ENCODE assay signal across 11 cellular contexts in the genomic region with DNA sequence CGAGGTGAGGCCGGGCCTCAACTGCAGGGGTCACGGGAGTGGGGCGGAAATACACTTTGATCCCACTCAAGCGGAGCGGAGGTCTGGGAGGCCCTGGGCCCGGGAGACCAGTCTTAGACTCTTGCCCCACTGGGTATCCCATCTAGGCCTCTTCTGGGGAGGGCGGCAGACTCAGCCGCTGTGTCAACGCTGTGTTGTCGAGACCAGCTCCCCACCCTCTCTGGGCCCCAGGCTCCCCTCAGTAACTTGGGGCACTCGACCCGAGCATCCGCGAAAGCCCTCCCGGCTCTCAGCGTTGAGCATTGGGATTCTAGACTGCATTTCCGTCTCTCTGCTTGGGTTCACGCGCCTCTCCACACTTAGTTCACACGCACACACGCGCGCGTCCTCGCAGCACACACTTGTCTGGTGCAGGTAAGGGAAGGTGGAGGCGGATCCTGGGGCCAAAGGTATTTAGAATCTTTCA. TPM values are rescaled to one million over a fixed set of nuclear protein-coding genes. Genes with fewer than 3 reads are reported as not detected.
DNase-seq lines count a peak whose midpoint lies in the region; ATAC-seq and TF ChIP-seq lines count a peak whose summit lies in the region.
"Had no signal": no experiment of that assay in that cellular context is flagged by ENCODE, and none has a peak within 500 bp of the region (broad histone marks: within the 10 kb centered on the region; RNA-seq: fewer than 3 reads in every experiment).

No MANE protein-coding gene starts in this region.

- H3K36me3 ChIP-seq in CD4-positive, CD25-positive, alpha-beta regulatory T cell (ENCODE audit: control insufficient read depth, insufficient read depth, low read length) = no peaks in the 10 kb centered on the region
- peaks cover 8% of the 10 kb centered on the region for H3K36me3 ChIP-seq in HAP-1 (replicated peaks)

- peak overlapping the region; percentile 21 to 83 (median 70) for H3K4me3 Mint-ChIP-seq in CD4-positive, CD25-positive, alpha-beta regulatory T cell
- H3K4me3 Mint-ChIP-seq in chondrocyte (ENCODE audit: unreplicated experiment) = peak overlapping the region; percentile 16
- peak overlapping the region; percentile 23 to 86 (median 70) for H3K4me3 Mint-ChIP-seq in naive thymus-derived CD8-positive, alpha-beta T cell

- H3K4me1 ChIP-seq in CD4-positive, CD25-positive, alpha-beta regulatory T cell (ENCODE audit: control insufficient read depth, insufficient read depth, low read length, poor library complexity, severe bottlenecking) = peaks cover 68% of the 10 kb centered on the region
- peaks cover 8% of the 10 kb centered on the region for H3K4me1 ChIP-seq in HAP-1

- peaks cover 0 to 16% of the 10 kb centered on the region in 2 experiments for H3K9me3 ChIP-seq in CD4-positive, CD25-positive, alpha-beta regulatory T cell (ENCODE audit: control insufficient read depth in 2 of 2, low read length in 2 of 2)
- peaks cover 10% of the 10 kb centered on the region; the same call in 1 of the 2 replicates for H3K9me3 ChIP-seq in HAP-1

- peaks cover 7 to 72% (median 29%) of the 10 kb centered on the region in 4 donors for H3K4me1 Mint-ChIP-seq in CD4-positive, CD25-positive, alpha-beta regulatory T cell
- H3K4me1 Mint-ChIP-seq in chondrocyte (ENCODE audit: low read depth) = peaks cover 30% of the 10 kb centered on the region
- H3K4me1 Mint-ChIP-seq in naive thymus-derived CD8-positive, alpha-beta T cell = peaks cover 17 to 74% (median 57%) of the 10 kb centered on the region in 4 donors

- ATAC-seq in CD4-positive, CD25-positive, alpha-beta regulatory T cell (ENCODE audit: low read depth in 2 of 2) = no peak
- ATAC-seq in naive thymus-derived CD8-positive, alpha-beta T cell = no peak
- ATAC-seq in GM18873 (IDR thresholded peaks at IDR 0.05; ENCODE audit: low FRiP score, unreplicated experiment) = no peak

- POLR2A ChIA-PET in naive thymus-derived CD8-positive, alpha-beta T cell (lab: Charles Lee) = no interaction called here

- no peak for TF ChIP-seq CTCF in chondrocyte (IDR thresholded peaks at IDR 0.05)

- H3K27me3 ChIP-seq in CD4-positive, CD25-positive, alpha-beta regulatory T cell (ENCODE audit: control insufficient read depth, insufficient read depth, low read length) = peaks cover 41% of the 10 kb centered on the region
- no peaks in the 10 kb centered on the region for H3K27me3 ChIP-seq in HAP-1 (ENCODE audit: low read depth)

- H3K27ac ChIP-seq in CD4-positive, CD25-positive, alpha-beta regulatory T cell (ENCODE audit: insufficient read depth, low read length, poor library complexity, severe bottlenecking) = no peak overlapping the region
- H3K27ac ChIP-seq: epithelial cell of prostate, RWPE1 had no signal

- no peak overlapping the region for H3K27ac Mint-ChIP-seq in CD4-positive, CD25-positive, alpha-beta regulatory T cell
- no peak overlapping the region for H3K27ac Mint-ChIP-seq in chondrocyte (ENCODE audit: unreplicated experiment)
- peak overlapping the region in 1 of 10 donors; percentile 80 for H3K27ac Mint-ChIP-seq in naive thymus-derived CD8-positive, alpha-beta T cell

- H3K4me3 ChIP-seq in CD4-positive, CD25-positive, alpha-beta regulatory T cell (ENCODE audit: low read depth, low read length) = no peak overlapping the region
- H3K4me3 ChIP-seq in HAP-1 = peak overlapping the region; percentile 76

- no peaks in the 10 kb centered on the region for H3K36me3 Mint-ChIP-seq in CD4-positive, CD25-positive, alpha-beta regulatory T cell
- H3K36me3 Mint-ChIP-seq in chondrocyte (ENCODE audit: low read depth) = peaks cover 2% of the 10 kb centered on the region
- H3K36me3 Mint-ChIP-seq in naive thymus-derived CD8-positive, alpha-beta T cell = peaks cover 4 to 23% (median 18%) of the 10 kb centered on the region in 3 donors

- DNase-seq in CD4-positive, CD25-positive, alpha-beta regulatory T cell = no peak
- DNase-seq in HAP-1 (ENCODE audit: low spot score in 2 of 2) = no peak
- DNase-seq in chondrocyte (ENCODE audit: low spot score) = no peak
- DNase-seq in naive thymus-derived CD8-positive, alpha-beta T cell = no peak
- no peak for DNase-seq in head of caudate nucleus
- DNase-seq in HT-29 (ENCODE audit: low spot score) = no peak
- no peak for DNase-seq in SKM-1 (lab: John Stamatoyannopoulos, UW; ENCODE audit: unreplicated experiment)
- DNase-seq: NCI-H446 had no signal

- H3K27me3 Mint-ChIP-seq in CD4-positive, CD25-positive, alpha-beta regulatory T cell = peaks cover 86% of the 10 kb centered on the region
- peaks cover 42% of the 10 kb centered on the region for H3K27me3 Mint-ChIP-seq in chondrocyte (ENCODE audit: low read depth)
- peaks cover 50 to 91% (median 63%) of the 10 kb centered on the region in 5 donors for H3K27me3 Mint-ChIP-seq in naive thymus-derived CD8-positive, alpha-beta T cell

- peaks cover 0 to 17% (median 0%) of the 10 kb centered on the region in 7 donors for H3K9me3 Mint-ChIP-seq in CD4-positive, CD25-positive, alpha-beta regulatory T cell
- no peaks in the 10 kb centered on the region for H3K9me3 Mint-ChIP-seq in chondrocyte (ENCODE audit: low read depth)
- H3K9me3 Mint-ChIP-seq in naive thymus-derived CD8-positive, alpha-beta T cell = peaks cover 0 to 24% (median 16%) of the 10 kb centered on the region in 9 donors

- in situ Hi-C loops in HAP-1 (cut with MboI; ENCODE audit: low sequenced_read_pairs) = loop anchor here (10.0 kb wide), 2 partner anchors 278 to 808 kb away; no protein-coding TSS in a partner anchor

- intact Hi-C loops in head of caudate nucleus (cut with DNase I) = no loop called here

RNA-seq across cellular contexts. Expression of a gene that starts 1.7 kb away (rescaled TPM):
- not detected for total RNA-seq in CD4-positive, CD25-positive, alpha-beta regulatory T cell
- polyA plus RNA-seq in CD4-positive, CD25-positive, alpha-beta regulatory T cell = not detected
- 2.4 to 4.9 TPM (median 3.4 TPM) in 3 replicates for total RNA-seq in chondrocyte
- not detected for total RNA-seq in naive thymus-derived CD8-positive, alpha-beta T cell
- not detected for polyA plus RNA-seq in naive thymus-derived CD8-positive, alpha-beta T cell
- 0.05 TPM in 1 of 2 replicates, not detected in the other for total RNA-seq in HT-29 (2014; rRNA removed; shearing (Covaris generic))

RNA-seq across cellular contexts. Expression of a gene that starts 58.5 kb away (rescaled TPM):
- 7.5 TPM for total RNA-seq in CD4-positive, CD25-positive, alpha-beta regulatory T cell
- 10 to 100 TPM; 12.2 to 18.2 (median 16.2) TPM for polyA plus RNA-seq in CD4-positive, CD25-positive, alpha-beta regulatory T cell
- 11.3 to 14.6 TPM (median 13.8 TPM) in 3 replicates for total RNA-seq in chondrocyte
- 10 to 100 TPM; 13.8 to 14.5 TPM for total RNA-seq in naive thymus-derived CD8-positive, alpha-beta T cell
- polyA plus RNA-seq in naive thymus-derived CD8-positive, alpha-beta T cell = 10 to 100 TPM; 12.9 to 13.9 (median 13.6) TPM
- 6.4 and 6.7 TPM in 2 replicates for total RNA-seq in HT-29 (2014; rRNA removed; shearing (Covaris generic))

Comparison
In these comparisons a context has a peak if more than half of its experiments do, and no peak if none do; other contexts are left out.
1. H3K4me3 Mint-ChIP-seq: peak in every context shown above with its lines; median percentile 70 in CD4-positive, CD25-positive, alpha-beta regulatory T cell; 70 in naive thymus-derived CD8-positive, alpha-beta T cell; 16 in chondrocyte.